ENCODE assay signal across 1 cellular context in the genomic region with DNA sequence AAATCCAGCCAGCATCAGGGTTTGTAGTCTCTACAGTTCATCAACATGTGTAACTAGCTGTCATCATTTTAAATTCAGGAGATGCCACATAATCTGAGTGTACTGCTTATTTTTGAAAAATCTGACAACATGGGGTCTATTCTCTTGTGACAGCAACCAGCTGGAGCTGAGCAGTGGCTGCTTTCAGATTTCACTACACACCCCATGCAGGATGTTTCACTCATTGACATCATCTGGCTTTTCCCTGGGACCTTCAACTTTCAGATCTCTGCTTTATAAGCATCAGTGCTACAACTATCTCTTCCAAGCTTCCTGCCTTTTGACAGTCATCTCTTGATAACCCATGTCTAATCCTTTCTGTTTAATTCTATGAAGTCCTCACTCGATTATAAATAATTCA.
TF ChIP-seq lines count a peak whose summit lies in the region.

No MANE protein-coding gene starts in this region.

TF ChIP-seq in IMR-90, 13 proteins besides CTCF, POLR2A, EP300 and RAD21:
- TF ChIP-seq, protein P1, sequence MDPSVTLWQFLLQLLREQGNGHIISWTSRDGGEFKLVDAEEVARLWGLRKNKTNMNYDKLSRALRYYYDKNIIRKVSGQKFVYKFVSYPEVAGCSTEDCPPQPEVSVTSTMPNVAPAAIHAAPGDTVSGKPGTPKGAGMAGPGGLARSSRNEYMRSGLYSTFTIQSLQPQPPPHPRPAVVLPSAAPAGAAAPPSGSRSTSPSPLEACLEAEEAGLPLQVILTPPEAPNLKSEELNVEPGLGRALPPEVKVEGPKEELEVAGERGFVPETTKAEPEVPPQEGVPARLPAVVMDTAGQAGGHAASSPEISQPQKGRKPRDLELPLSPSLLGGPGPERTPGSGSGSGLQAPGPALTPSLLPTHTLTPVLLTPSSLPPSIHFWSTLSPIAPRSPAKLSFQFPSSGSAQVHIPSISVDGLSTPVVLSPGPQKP (IDR thresholded peaks at IDR 0.05; ENCODE audit: borderline replicate concordance, low read depth, low read length) = no peak
- TF ChIP-seq RCOR1 (IDR thresholded peaks at IDR 0.05; ENCODE audit: insufficient replicate concordance, low read length) (no peak), RFX5 (IDR thresholded peaks at IDR 0.05; ENCODE audit: low read depth, low read length) (no peak), MXI1 (IDR thresholded peaks at IDR 0.05; ENCODE audit: borderline replicate concordance, low read depth, low read length) (no peak), CEBPB (IDR thresholded peaks at IDR 0.05; ENCODE audit: low read depth, low read length) (no peak)
TF ChIP-seq in IMR-90: peak in this region for 0.
